ENCODE assay signal across 26 cellular contexts in genomic region chr5:78002690-78003089, GRCh38.
A peak's percentile ranks its signal among the peaks of the same experiment; 100 is the strongest.
DNase-seq lines count a peak whose midpoint lies in the region; ATAC-seq, FAIRE-seq and TF ChIP-seq lines count a peak whose summit lies in the region.
"Had no signal": no experiment of that assay in that cellular context is flagged by ENCODE, and none has a peak within 500 bp of the region (broad histone marks: within the 10 kb centered on the region; RNA-seq: fewer than 3 reads in every experiment).

No MANE protein-coding gene starts in this region.

- no peak for TF ChIP-seq POLR2A in HepG2 (IDR thresholded peaks at IDR 0.05; ENCODE audit: insufficient read depth in 1 of 2, low read depth in 2 of 2, low read length in 2 of 2)

- H3K4me2 ChIP-seq in HepG2 (ENCODE audit: low read depth, low read length): no peak overlapping the region

- peaks cover 54% of the 10 kb centered on the region for H3K36me3 Mint-ChIP-seq in activated T-cell treated with anti-CD3 and anti-CD28 coated beads, Interleukin-2, amount 50 U/mL, for 24 hours (ENCODE audit: low read depth)

- H3K4me1 Mint-ChIP-seq in activated T-cell treated with anti-CD3 and anti-CD28 coated beads, Interleukin-2, amount 50 U/mL, for 24 hours (ENCODE audit: low read depth): no peaks in the 10 kb centered on the region
- H3K4me1 Mint-ChIP-seq: activated CD8-positive, alpha-beta memory T cell treated with anti-CD3 and anti-CD28 coated beads, Interleukin-2, amount 10 ng/mL, durations not matched to agents 7 days and 5 days; activated naive CD4-positive, alpha-beta T cell treated with anti-CD3 and anti-CD28 coated beads, Interleukin-2, amount 50 U/mL, for 24 hours; central memory CD8-positive, alpha-beta T cell; stimulated activated memory B cell treated with anti-CD40 and anti-IgM and Interleukin-4, amounts not matched to agents 10 μg/mL and 1 μg/mL and 100 μg/mL, for 72 hours had no signal

- no peak overlapping the region for H3K27ac Mint-ChIP-seq in activated T-cell treated with anti-CD3 and anti-CD28 coated beads, Interleukin-2, amount 50 U/mL, for 24 hours
- H3K27ac Mint-ChIP-seq: activated CD8-positive, alpha-beta memory T cell treated with anti-CD3 and anti-CD28 coated beads, Interleukin-2, amount 10 ng/mL, durations not matched to agents 7 days and 5 days; activated naive CD4-positive, alpha-beta T cell treated with anti-CD3 and anti-CD28 coated beads, Interleukin-2, amount 50 U/mL, for 24 hours; activated T-helper 1 cell treated with anti-CD3 and anti-CD28 coated beads, Interleukin-12 subunit alpha, Interleukin-12 subunit beta, Interleukin-2, Interleukin-4 antibody, amounts not matched to agents 30 ng/mL and 10 ng/mL and 1 ng/mL, durations not matched to agents 14 hours and 24 hours and 36 hours; CD4-positive, alpha-beta T cell; HFFc6; stimulated activated memory B cell treated with anti-CD40 and anti-IgM and Interleukin-4, amounts not matched to agents 10 μg/mL and 1 μg/mL and 100 μg/mL, for 72 hours had no signal

- TF ChIP-seq RAD21 in liver (IDR thresholded peaks at IDR 0.05): no peak
- TF ChIP-seq RAD21 in HepG2 (CRISPR knock-in tag; IDR thresholded peaks at IDR 0.05): no peak

- ATAC-seq in HepG2: no peak
- ATAC-seq in heart right ventricle: peak in 7 of 8 donors; percentile 50 to 87 (median 72)
- no peak for ATAC-seq in HG03139 (IDR thresholded peaks at IDR 0.05; ENCODE audit: unreplicated experiment)
- ATAC-seq in GM18861 (IDR thresholded peaks at IDR 0.05; ENCODE audit: unreplicated experiment): no peak
- ATAC-seq: activated CD8-positive, alpha-beta memory T cell treated with anti-CD3 and anti-CD28 coated beads, Interleukin-2, amount 10 ng/mL, durations not matched to agents 7 days and 5 days; left lung; Panc1; stimulated activated memory B cell treated with anti-CD40 and anti-IgM and Interleukin-4, amounts not matched to agents 10 μg/mL and 1 μg/mL and 100 μg/mL, for 72 hours had no signal

- H3K4me3 ChIP-seq in liver (ENCODE audit: low read depth in 1 of 3, low read length in 3 of 3): no peak overlapping the region
- no peak overlapping the region for H3K4me3 ChIP-seq in HepG2 (replicated peaks in 1 of 3; ENCODE audit: insufficient read depth in 1 of 3, low read depth in 2 of 3, low read length in 3 of 3)
- no peak overlapping the region for H3K4me3 ChIP-seq in heart right ventricle
- H3K4me3 ChIP-seq: GM12878, left lung, prostate gland, SK-N-MC, skin epidermis, thoracic aorta had no signal

- H4K20me1 ChIP-seq in HepG2 (ENCODE audit: insufficient read depth, low read length): no peaks in the 10 kb centered on the region

- H3K9ac ChIP-seq in liver (ENCODE audit: low read depth in 1 of 2, low read length in 2 of 2) (no peak overlapping the region), HepG2 (ENCODE audit: insufficient read depth, low read depth, low read length) (no peak overlapping the region)

- no peaks in the 10 kb centered on the region for H3K9me3 ChIP-seq in liver (ENCODE audit: control insufficient read depth in 4 of 4, low read length in 3 of 4)
- no peaks in the 10 kb centered on the region for H3K9me3 ChIP-seq in HepG2 (ENCODE audit: low read length)
- H3K9me3 ChIP-seq in heart right ventricle: no peaks in the 10 kb centered on the region
- H3K9me3 ChIP-seq: left lung, prostate gland, thoracic aorta had no signal

- no peak overlapping the region for H3K27ac ChIP-seq in liver (ENCODE audit: low read depth in 1 of 2, low read length in 2 of 2)
- H3K27ac ChIP-seq in HepG2 (ENCODE audit: extremely low read length, insufficient read depth, low read length): no peak overlapping the region
- H3K27ac ChIP-seq in heart right ventricle: no peak overlapping the region
- H3K27ac ChIP-seq: left lung, prostate gland, SK-N-MC, skin epidermis, thoracic aorta had no signal

- WGBS in liver: 39% methylated on average over 1 of the region's 1 CpG
- 100% methylated on average over 1 of the region's 1 CpG for WGBS in HepG2 (ENCODE audit: low lambda C conversion rate)
- WGBS in heart right ventricle, 2 donors: 41 to 63% methylated on average over 1 of the region's 1 CpG

- in situ Hi-C loops in HepG2 (cut with HindIII; ENCODE audit: extremely low pct_ligation_motif_present, low pct_unique_long_range_greater_than_20kb): no loop called here

- no peak overlapping the region for H3K4me3 Mint-ChIP-seq in activated T-cell treated with anti-CD3 and anti-CD28 coated beads, Interleukin-2, amount 50 U/mL, for 24 hours
- H3K4me3 Mint-ChIP-seq: activated CD8-positive, alpha-beta memory T cell treated with anti-CD3 and anti-CD28 coated beads, Interleukin-2, amount 10 ng/mL, durations not matched to agents 7 days and 5 days; activated naive CD4-positive, alpha-beta T cell treated with anti-CD3 and anti-CD28 coated beads, Interleukin-2, amount 50 U/mL, for 24 hours; activated T-helper 1 cell treated with anti-CD3 and anti-CD28 coated beads, Interleukin-12 subunit alpha, Interleukin-12 subunit beta, Interleukin-2, Interleukin-4 antibody, amounts not matched to agents 30 ng/mL and 10 ng/mL and 1 ng/mL, durations not matched to agents 14 hours and 24 hours and 36 hours; CD4-positive, alpha-beta T cell; central memory CD8-positive, alpha-beta T cell; HFFc6; stimulated activated memory B cell treated with anti-CD40 and anti-IgM and Interleukin-4, amounts not matched to agents 10 μg/mL and 1 μg/mL and 100 μg/mL, for 72 hours had no signal

- no peaks in the 10 kb centered on the region for H3K79me2 ChIP-seq in HepG2 (ENCODE audit: insufficient read depth, low read length)

- TF ChIP-seq EP300 in HepG2 (IDR thresholded peaks at IDR 0.05; ENCODE audit: low read depth in 2 of 2, low read length in 2 of 2): no peak
- no peak for TF ChIP-seq EP300 in HepG2 (CRISPR knock-in tag; IDR thresholded peaks at IDR 0.05; ENCODE audit: borderline replicate concordance)

- no peak for DNase-seq in HepG2 (ENCODE audit: low spot score)
- peak; percentile 53 for DNase-seq in NCI-H524 treated with DMSO at 0.1 percent for 48 hours (lab: John Stamatoyannopoulos, UW)
- DNase-seq in heart right ventricle: peak in 1 of 2 donors; percentile 13
- DNase-seq in activated T-cell treated with anti-CD3 and anti-CD28 coated beads, Interleukin-2, amount 50 U/mL, for 24 hours: no peak
- DNase-seq in GM20000 (ENCODE audit: low spot score): no peak
- DNase-seq: activated CD4-positive, alpha-beta T cell treated with anti-CD3 and anti-CD28 coated beads for 4 hours; activated CD8-positive, alpha-beta memory T cell treated with anti-CD3 and anti-CD28 coated beads, Interleukin-2, amount 10 ng/mL, durations not matched to agents 7 days and 5 days; aorta; CD4-positive, alpha-beta T cell; DND-41; HFFc6; left lung; T-helper 2 cell had no signal

- H2AFZ ChIP-seq in HepG2 (ENCODE audit: low read length): no peak overlapping the region

- no peak for FAIRE-seq in HepG2 (lab: Jason Lieb, UNC)
- FAIRE-seq: GM12878 had no signal

- H3K4me1 ChIP-seq in liver (ENCODE audit: control insufficient read depth in 4 of 4, insufficient read depth in 4 of 4, low read length in 3 of 4): peaks cover 0 to 18% (median 16%) of the 10 kb centered on the region in 4 donors
- H3K4me1 ChIP-seq in HepG2 (ENCODE audit: insufficient read depth, low read length): peaks cover 11% of the 10 kb centered on the region; the same call in 1 of the 2 replicates
- H3K4me1 ChIP-seq in heart right ventricle: peaks cover 0 to 17% (median 0%) of the 10 kb centered on the region in 9 donors
- H3K4me1 ChIP-seq: prostate gland had no signal

- intact Hi-C loops in HepG2 (cut with micrococcal nuclease; ENCODE audit: unreplicated experiment): loop anchor here (10.0 kb wide), 1 partner anchor 228 kb away; the partner anchor contains the start of gene TBCA
- intact Hi-C loops in heart right ventricle (cut with DNase I): loop anchor here in 5 of 10 donors (10.0 kb wide), 2 partner anchors 358 to 438 kb away; no protein-coding TSS in a partner anchor

- POLR2A ChIA-PET in HepG2 (lab: Yijun Ruan, JAX): no interaction called here

- CTCF ChIA-PET in HepG2 (lab: Yijun Ruan, JAX; ENCODE audit: low intra/inter-chr PET ratio, low total read pairs): no interaction called here

- H3K27me3 ChIP-seq in liver (ENCODE audit: control insufficient read depth in 4 of 4, insufficient read depth in 4 of 4, low read length in 3 of 4) (no peaks in the 10 kb centered on the region), HepG2 (ENCODE audit: control insufficient read depth in 1 of 2, insufficient read depth in 2 of 2, low read length in 2 of 2) (no peaks in the 10 kb centered on the region), heart right ventricle (no peaks in the 10 kb centered on the region)
- H3K27me3 ChIP-seq: left lung had no signal

- H3K36me3 ChIP-seq in liver (ENCODE audit: control insufficient read depth in 4 of 4, insufficient read depth in 3 of 4, low read depth in 1 of 4, low read length in 3 of 4): no peaks in the 10 kb centered on the region
- peaks cover 2 to 9% of the 10 kb centered on the region in 2 experiments; a peak in 4 of 5 replicates for H3K36me3 ChIP-seq in HepG2 (replicated peaks in 1 of 2; ENCODE audit: control insufficient read depth in 1 of 2, insufficient read depth in 2 of 2, low read length in 2 of 2)
- peaks cover 0 to 42% (median 0%) of the 10 kb centered on the region in 9 donors for H3K36me3 ChIP-seq in heart right ventricle
- H3K36me3 ChIP-seq: prostate gland, thoracic aorta had no signal

- no TSS peak for BruUV-seq in HepG2 (replicated peaks; lab: Mats Ljungman, UMichigan)

- H3K27me3 Mint-ChIP-seq in activated T-cell treated with anti-CD3 and anti-CD28 coated beads, Interleukin-2, amount 50 U/mL, for 24 hours: no peaks in the 10 kb centered on the region
- H3K27me3 Mint-ChIP-seq: activated CD8-positive, alpha-beta memory T cell treated with anti-CD3 and anti-CD28 coated beads, Interleukin-2, amount 10 ng/mL, durations not matched to agents 7 days and 5 days; activated naive CD4-positive, alpha-beta T cell treated with anti-CD3 and anti-CD28 coated beads, Interleukin-2, amount 50 U/mL, for 24 hours; CD4-positive, alpha-beta T cell; central memory CD8-positive, alpha-beta T cell; stimulated activated memory B cell treated with anti-CD40 and anti-IgM and Interleukin-4, amounts not matched to agents 10 μg/mL and 1 μg/mL and 100 μg/mL, for 72 hours had no signal

- TF ChIP-seq CTCF in liver (IDR thresholded peaks at IDR 0.05; ENCODE audit: low read depth, low read length, missing input control) (no peak), HepG2 (CRISPR knock-in tag; IDR thresholded peaks at IDR 0.05) (no peak), heart right ventricle (IDR thresholded peaks at IDR 0.05) (no peak), GM20000 (IDR thresholded peaks at IDR 0.05; ENCODE audit: extremely low read depth, missing control alignments) (no peak)

- no peaks in the 10 kb centered on the region for H3K9me3 Mint-ChIP-seq in activated T-cell treated with anti-CD3 and anti-CD28 coated beads, Interleukin-2, amount 50 U/mL, for 24 hours
- H3K9me3 Mint-ChIP-seq: activated naive CD4-positive, alpha-beta T cell treated with anti-CD3 and anti-CD28 coated beads, Interleukin-2, amount 50 U/mL, for 24 hours; activated T-helper 1 cell treated with anti-CD3 and anti-CD28 coated beads, Interleukin-12 subunit alpha, Interleukin-12 subunit beta, Interleukin-2, Interleukin-4 antibody, amounts not matched to agents 30 ng/mL and 10 ng/mL and 1 ng/mL, durations not matched to agents 14 hours and 24 hours and 36 hours; CD4-positive, alpha-beta T cell; central memory CD8-positive, alpha-beta T cell; HFFc6; stimulated activated memory B cell treated with anti-CD40 and anti-IgM and Interleukin-4, amounts not matched to agents 10 μg/mL and 1 μg/mL and 100 μg/mL, for 72 hours had no signal

Comparison
In these comparisons a context has a peak if more than half of its experiments do, and no peak if none do; other contexts are left out.
1. ATAC-seq: peak in heart right ventricle (7 of 8); none in HepG2 (single experiment), HG03139 (single experiment) and GM18861 (single experiment).